23 cellular contexts compared by ENCODE assay signal in the genomic region with DNA sequence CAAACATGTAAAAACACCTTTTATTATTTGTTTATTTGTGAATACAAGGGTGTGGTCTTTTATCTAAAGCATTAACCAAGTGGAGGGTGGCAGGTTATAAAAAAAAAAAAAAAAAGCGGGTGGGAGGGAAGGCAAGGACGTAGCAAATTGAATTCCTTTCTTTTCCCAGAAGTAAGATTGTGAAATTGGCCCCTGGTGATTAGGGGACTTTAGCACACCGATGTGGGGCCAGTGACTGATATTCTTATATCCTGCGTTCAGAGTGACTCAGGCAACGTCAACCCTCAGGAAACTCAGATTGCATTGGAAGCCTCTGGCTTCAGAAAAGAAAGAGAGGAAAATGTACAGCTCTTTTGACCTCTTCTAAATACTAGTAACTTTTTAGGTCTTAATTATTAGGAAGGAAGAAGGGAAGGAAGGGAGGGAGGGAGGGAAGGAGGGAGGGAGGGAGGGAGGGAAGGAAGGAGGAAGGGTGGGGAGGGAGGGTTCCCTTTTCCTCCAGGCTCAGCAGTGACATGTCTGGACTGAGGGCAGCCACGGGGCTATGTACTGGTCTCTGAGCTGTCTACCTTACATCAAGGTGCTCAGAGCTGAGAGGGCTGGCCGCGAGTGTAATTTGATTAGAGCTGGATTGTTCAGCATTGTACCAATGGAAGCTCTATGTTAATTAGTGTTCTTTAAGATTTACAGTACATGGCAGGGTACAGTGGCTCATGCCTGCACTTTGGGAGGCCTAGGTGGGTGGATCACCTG. TPM values are rescaled to one million over a fixed set of nuclear protein-coding genes. Genes with fewer than 3 reads are reported as not detected.
A peak's percentile ranks its signal among the peaks of the same experiment; 100 is the strongest.
DNase-seq lines count a peak whose midpoint lies in the region; ATAC-seq, FAIRE-seq and TF ChIP-seq lines count a peak whose summit lies in the region.
"Had no signal": no experiment of that assay in that cellular context is flagged by ENCODE, and none has a peak within 500 bp of the region (broad histone marks: within the 10 kb centered on the region; RNA-seq: fewer than 3 reads in every experiment).

No MANE protein-coding gene starts in this region.

- peaks cover 52% of the 10 kb centered on the region for H3K4me1 ChIP-seq in A549
- H3K4me1 ChIP-seq in lower lobe of right lung, result peaks cover 11% of the 10 kb centered on the region
- H3K4me1 ChIP-seq: Caco-2 had no signal

- FAIRE-seq in A549 (lab: Jason Lieb, UNC), result no peak
- FAIRE-seq: G401.6, GM12892, GM19239 had no signal

- no peaks in the 10 kb centered on the region for H3K36me3 ChIP-seq in lower lobe of right lung

- intact Hi-C loops in lower lobe of right lung (cut with DNase I), result no loop called here
- intact Hi-C loops in CD4-positive, alpha-beta T cell (cut with DNase I, micrococcal nuclease), result no loop called here

- H3K27me3 Mint-ChIP-seq in CD4-positive, alpha-beta T cell, result no peaks in the 10 kb centered on the region

- WGBS in A549 (ENCODE audit: missing lambda C conversion rate), result 37% methylated on average over 8 of the region's 8 CpGs

- 0 out of 3 replicates have a peak overlapping the region, but pooled peaks have one; percentile 22 for H3K4me3 ChIP-seq in A549
- no peak overlapping the region for H3K4me3 ChIP-seq in epithelial cell of esophagus (ENCODE audit: low read length)
- H3K4me3 ChIP-seq in lower lobe of right lung, result no peak overlapping the region

- H3K4me1 Mint-ChIP-seq in CD4-positive, alpha-beta T cell (ENCODE audit: low read depth), result peaks cover 2% of the 10 kb centered on the region

- H3K27ac Mint-ChIP-seq in CD4-positive, alpha-beta T cell, result no peak overlapping the region
- H3K27ac Mint-ChIP-seq: H9 had no signal

- no peak for TF ChIP-seq RAD21 in A549 (conservative IDR thresholded peaks at IDR 0.05 in 1 of 2, IDR thresholded peaks at IDR 0.05 in 1 of 2)

- TF ChIP-seq POLR2A in A549 (IDR thresholded peaks at IDR 0.05; ENCODE audit: low read length), result no peak

- POLR2A ChIA-PET in A549 (lab: Yijun Ruan, JAX) (interaction anchor here (1.0 kb wide), 1 partner anchor 21 kb away, joined by 3 read pairs; no protein-coding TSS in a partner anchor), RWPE1 (lab: Yijun Ruan, JAX; ENCODE audit: low non-redundant PET) (no interaction called here)
- POLR2A ChIA-PET in CD4-positive, alpha-beta T cell (lab: Charles Lee), result no interaction called here

- peak overlapping the region; percentile 61 for H3K4me2 ChIP-seq in A549

- H3K9me3 ChIP-seq in A549 (no peaks in the 10 kb centered on the region), lower lobe of right lung (peaks cover 8% of the 10 kb centered on the region)
- H3K9me3 ChIP-seq in CD4-positive, alpha-beta T cell (ENCODE audit: control insufficient read depth, low read length), result peaks cover 6% of the 10 kb centered on the region
- H3K9me3 ChIP-seq: Caco-2 had no signal

- CTCF ChIA-PET in A549 (lab: Yijun Ruan, JAX), result interaction anchor here (0.6 kb wide), 1 partner anchor 127 kb away, joined by 3 read pairs; no protein-coding TSS in a partner anchor
- CTCF ChIA-PET in RWPE1 (lab: Yijun Ruan, JAX), result no interaction called here
- CTCF ChIA-PET in CD4-positive, alpha-beta T cell (lab: Charles Lee), result no interaction called here

- H3K36me3 Mint-ChIP-seq in CD4-positive, alpha-beta T cell (ENCODE audit: low read depth), result peaks cover 20% of the 10 kb centered on the region

- H3K27me3 ChIP-seq in lower lobe of right lung (ENCODE audit: low read depth), result no peaks in the 10 kb centered on the region
- H3K27me3 ChIP-seq in CD4-positive, alpha-beta T cell (ENCODE audit: control insufficient read depth, insufficient read depth, low read length), result no peaks in the 10 kb centered on the region

- peaks cover 5% of the 10 kb centered on the region for H3K9me3 Mint-ChIP-seq in CD4-positive, alpha-beta T cell

- TF ChIP-seq CTCF in A549 (IDR thresholded peaks at IDR 0.05), result no peak
- TF ChIP-seq CTCF in RWPE1 (conservative IDR thresholded peaks at IDR 0.05; ENCODE audit: low read depth), result no peak
- TF ChIP-seq CTCF in epithelial cell of esophagus (IDR thresholded peaks at IDR 0.05; ENCODE audit: insufficient read depth, low read depth, low read length, missing control alignments), result no peak
- TF ChIP-seq CTCF in lower lobe of right lung (IDR thresholded peaks at IDR 0.05), result no peak
- no peak for TF ChIP-seq CTCF in CD4-positive, alpha-beta T cell (IDR thresholded peaks at IDR 0.05)

- DNase-seq in A549 (ENCODE audit: low read depth in 1 of 2, low spot score in 1 of 2) (peak in 1 of 2 experiments; percentile 63), RWPE1 (ENCODE audit: low spot score) (peak; percentile 65), epithelial cell of esophagus (ENCODE audit: low read depth) (peak; percentile 64), lower lobe of right lung (no peak), hepatic stellate cell (ENCODE audit: low spot score) (no peak), DMS53 treated with DMSO at 0.1 percent for 48 hours (lab: John Stamatoyannopoulos, UW; ENCODE audit: unreplicated experiment) (no peak), DMS79 (lab: John Stamatoyannopoulos, UW) (no peak)
- DNase-seq in CD4-positive, alpha-beta T cell, result no peak
- DNase-seq: Caco-2, DMS53, H9, IMR-90, Kasumi-1, MV-4-11, NCI-H1436, NCI-H2029 treated with DMSO at 0.1 percent for 48 hours, NCI-H2227 treated with DMSO at 0.1 percent for 48 hours, NCI-H526 treated with DMSO at 0.1 percent for 48 hours, OCI-M1 had no signal

- peak overlapping the region; percentile 89 to 90 for H3K27ac ChIP-seq in A549
- H3K27ac ChIP-seq in RWPE1, result peak overlapping the region; percentile 96
- no peak overlapping the region for H3K27ac ChIP-seq in lower lobe of right lung
- no peak overlapping the region for H3K27ac ChIP-seq in CD4-positive, alpha-beta T cell (ENCODE audit: low read depth, low read length)
- H3K27ac ChIP-seq: C4-2B had no signal

- no peak overlapping the region for H3K4me3 Mint-ChIP-seq in CD4-positive, alpha-beta T cell
- H3K4me3 Mint-ChIP-seq: H9 had no signal

- peak; percentile 44 to 83; a peak in 3 of 5 replicates for TF ChIP-seq EP300 in A549 (IDR thresholded peaks at IDR 0.05)

- ATAC-seq in A549 (peak; percentile 63 to 92), lower lobe of right lung (peak; percentile 22 to 37)
- ATAC-seq in CD4-positive, alpha-beta T cell (ENCODE audit: poor library complexity), result no peak

TF ChIP-seq in A549, 52 proteins besides CTCF, POLR2A, EP300 and RAD21:
- TF ChIP-seq, protein P1, sequence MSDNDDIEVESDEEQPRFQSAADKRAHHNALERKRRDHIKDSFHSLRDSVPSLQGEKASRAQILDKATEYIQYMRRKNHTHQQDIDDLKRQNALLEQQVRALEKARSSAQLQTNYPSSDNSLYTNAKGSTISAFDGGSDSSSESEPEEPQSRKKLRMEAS (IDR thresholded peaks at IDR 0.05), result no peak
- 0 out of 5 replicates have a peak, but pooled peaks of 1 of the 2 experiments have one; percentile 47 for TF ChIP-seq JUN (IDR thresholded peaks at IDR 0.05)
- no peak for TF ChIP-seq NR3C1 (IDR thresholded peaks at IDR 0.05)
- TF ChIP-seq HDAC2 (IDR thresholded peaks at IDR 0.05), result no peak
- TF ChIP-seq CEBPB (IDR thresholded peaks at IDR 0.05), result peak; percentile 34 to 39; a peak in 1 of 4 replicates
- peak; percentile 25; the same call in 1 of the 2 replicates for TF ChIP-seq JUNB (IDR thresholded peaks at IDR 0.05)

RNA-seq across cellular contexts. Expression of a gene that starts 30.2 kb away (rescaled TPM):
- 41.1 and 45.5 TPM in 2 replicates for polyA plus RNA-seq in A549 (2011; rRNA removed)
- polyA plus RNA-seq in A549 (2012; cell fraction: cytosol; rRNA removed), result 14.5 and 15.7 TPM in 2 replicates
- polyA plus RNA-seq in A549 (2012; cell fraction: nucleus; rRNA removed), result 13.0 and 15.6 TPM in 2 replicates
- polyA plus RNA-seq in A549 (2017; fragmentation: RNase III; extraction: RNeasy Plus Mini Kit Qiagen cat#74134 plus additional on column Dnase treatment), result 42.3 to 50.4 TPM (median 48.0 TPM) in 3 replicates
- polyA minus RNA-seq in A549 (2011; rRNA and poly(A)+ RNA removed), result 22.8 and 29.4 TPM in 2 replicates
- 31.8 TPM for total RNA-seq in lower lobe of right lung
- total RNA-seq in CD4-positive, alpha-beta T cell, result 10 to 100 TPM; 11.1 to 12.7 TPM
- total RNA-seq: Caco-2 had no signal

RNA-seq across cellular contexts. Expression of a gene that starts 49.9 kb away (rescaled TPM):
- polyA plus RNA-seq in A549 (2011; rRNA removed) (8.7 and 9.0 TPM in 2 replicates), A549 (2017; fragmentation: RNase III; extraction: RNeasy Plus Mini Kit Qiagen cat#74134 plus additional on column Dnase treatment) (9.5 to 10.3 TPM (median 10.1 TPM) in 3 replicates)
- polyA plus RNA-seq in A549 (2012; cell fraction: cytosol; rRNA removed), result 4.8 and 6.7 TPM in 2 replicates
- polyA plus RNA-seq in A549 (2012; cell fraction: nucleus; rRNA removed), result 14.2 and 16.0 TPM in 2 replicates
- 21.2 and 22.7 TPM in 2 replicates for polyA minus RNA-seq in A549 (2011; rRNA and poly(A)+ RNA removed)
- 10.3 TPM for total RNA-seq in lower lobe of right lung
- 1 to 10 TPM; 5.4 to 5.7 TPM for total RNA-seq in CD4-positive, alpha-beta T cell

Comparison
In these comparisons a context has a peak if more than half of its experiments do, and no peak if none do; other contexts are left out.
1. DNase-seq: peak in RWPE1 (single experiment) and epithelial cell of esophagus (single experiment); none in lower lobe of right lung (single experiment), hepatic stellate cell (single experiment), DMS53 treated with DMSO at 0.1 percent for 48 hours (single experiment), DMS79 (single experiment) and CD4-positive, alpha-beta T cell (0 of 10).
2. H3K27ac ChIP-seq: peak in A549 (2 of 2) and RWPE1 (single experiment); none in lower lobe of right lung (single experiment) and CD4-positive, alpha-beta T cell (single experiment).